Comparison of ENCODE assay signal across 10 cellular contexts in genomic region chr1:234720709-234721436, GRCh38.
A peak's percentile ranks its signal among the peaks of the same experiment; 100 is the strongest.
DNase-seq lines count a peak whose midpoint lies in the region; ATAC-seq and TF ChIP-seq lines count a peak whose summit lies in the region.
"Had no signal": no experiment of that assay in that cellular context is flagged by ENCODE, and none has a peak within 500 bp of the region (broad histone marks: within the 10 kb centered on the region; RNA-seq: fewer than 3 reads in every experiment).

No MANE protein-coding gene starts in this region.

- TF ChIP-seq EP300 in esophagus muscularis mucosa (IDR thresholded peaks at IDR 0.05) (no peak), ovary (IDR thresholded peaks at IDR 0.05) (no peak)

- ATAC-seq in heart left ventricle: no peak
- no peak for ATAC-seq in left ventricle myocardium superior
- no peak for ATAC-seq in HG03175 (IDR thresholded peaks at IDR 0.05; ENCODE audit: unreplicated experiment)
- no peak for ATAC-seq in GM19397 (IDR thresholded peaks at IDR 0.05; ENCODE audit: unreplicated experiment)
- ATAC-seq: activated T-cell treated with anti-CD3 and anti-CD28 coated beads, Interleukin-2, amount 50 U/mL, for 72 hours had no signal

- peak overlapping the region; percentile 93 to 99 (median 99) for H3K27ac ChIP-seq in heart left ventricle
- peak overlapping the region; percentile 91 to 98 (median 98) for H3K27ac ChIP-seq in esophagus muscularis mucosa (replicated peaks in 1 of 4)
- peak overlapping the region; percentile 10 to 99 for H3K27ac ChIP-seq in ovary
- H3K27ac ChIP-seq: SJCRH30 had no signal

- H3K36me3 ChIP-seq in heart left ventricle: no peaks in the 10 kb centered on the region
- H3K36me3 ChIP-seq in esophagus muscularis mucosa: no peaks in the 10 kb centered on the region
- no peaks in the 10 kb centered on the region for H3K36me3 ChIP-seq in ovary
- H3K36me3 ChIP-seq: SJCRH30 had no signal

- TF ChIP-seq POLR2A in heart left ventricle (IDR thresholded peaks at IDR 0.05): no peak
- no peak for TF ChIP-seq POLR2A in esophagus muscularis mucosa (IDR thresholded peaks at IDR 0.05; ENCODE audit: low read depth)
- no peak for TF ChIP-seq POLR2A in ovary (IDR thresholded peaks at IDR 0.05)

- no peak for TF ChIP-seq CTCF in heart left ventricle (IDR thresholded peaks at IDR 0.05)
- TF ChIP-seq CTCF in esophagus muscularis mucosa (IDR thresholded peaks at IDR 0.05): no peak
- TF ChIP-seq CTCF in ovary (IDR thresholded peaks at IDR 0.05): no peak

- H3K9me3 ChIP-seq in heart left ventricle (no peaks in the 10 kb centered on the region), esophagus muscularis mucosa (no peaks in the 10 kb centered on the region), ovary (no peaks in the 10 kb centered on the region)
- H3K9me3 ChIP-seq: SJCRH30 had no signal

- DNase-seq in heart left ventricle: no peak
- no peak for DNase-seq in left ventricle myocardium superior
- no peak for DNase-seq in esophagus muscularis mucosa (ENCODE audit: extremely low spot score)
- DNase-seq in ovary: peak in 1 of 5 donors; percentile 43
- no peak for DNase-seq in islet precursor cell
- no peak for DNase-seq in cerebellum (ENCODE audit: low spot score)
- DNase-seq: activated T-cell treated with anti-CD3 and anti-CD28 coated beads, Interleukin-2, amount 50 U/mL, for 72 hours; SJCRH30 had no signal

- peaks cover 24 to 97% (median 90%) of the 10 kb centered on the region in 12 donors for H3K4me1 ChIP-seq in heart left ventricle
- peaks cover 96 to 97% (median 96%) of the 10 kb centered on the region in 4 donors for H3K4me1 ChIP-seq in esophagus muscularis mucosa
- H3K4me1 ChIP-seq in ovary (ENCODE audit: insufficient read depth): peaks cover 43% of the 10 kb centered on the region

- H3K4me3 ChIP-seq in heart left ventricle (no peak overlapping the region), esophagus muscularis mucosa (peak overlapping the region in 1 of 4 donors; percentile 24), ovary (no peak overlapping the region)
- H3K4me3 ChIP-seq: SJCRH30 had no signal

- intact Hi-C loops in heart left ventricle (cut with DNase I): loop anchor here (2.0 to 10.0 kb wide), 21 partner anchors 109 to 362 kb away; partner anchors contain the start of gene IRF2BP2 (in 1 of the 10)
- intact Hi-C loops in left ventricle myocardium superior (cut with micrococcal nuclease): loop anchor here (5.0 to 10.0 kb wide), 2 partner anchors 109 to 354 kb away; partner anchors contain the start of gene IRF2BP2
- intact Hi-C loops in esophagus muscularis mucosa (cut with DNase I): loop anchor here (5.0 to 10.0 kb wide), 5 partner anchors 186 to 276 kb away; no protein-coding TSS in a partner anchor
- intact Hi-C loops in ovary (cut with DNase I): loop anchor here (2.0 to 10.0 kb wide), 10 partner anchors 106 to 364 kb away; partner anchors contain the start of gene IRF2BP2 (in 1 of the 4)

- WGBS in heart left ventricle, 4 donors: 59 to 72% (median 69%) methylated on average over 15 of the region's 15 CpGs
- 82% methylated on average over 15 of the region's 15 CpGs for WGBS in esophagus muscularis mucosa
- 57 to 60% (median 60%) methylated on average over 15 of the region's 15 CpGs for WGBS in ovary, 3 donors

- no peaks in the 10 kb centered on the region for H3K27me3 ChIP-seq in heart left ventricle
- no peaks in the 10 kb centered on the region for H3K27me3 ChIP-seq in esophagus muscularis mucosa
- no peaks in the 10 kb centered on the region for H3K27me3 ChIP-seq in ovary
- H3K27me3 ChIP-seq: SJCRH30 had no signal
